In genomic region chr1:33140153-33141149, GRCh38 we compare ENCODE assay signal across 12 cellular contexts.
DNase-seq lines count a peak whose midpoint lies in the region; ATAC-seq and TF ChIP-seq lines count a peak whose summit lies in the region.
"Had no signal": no experiment of that assay in that cellular context is flagged by ENCODE, and none has a peak within 500 bp of the region (broad histone marks: within the 10 kb centered on the region; RNA-seq: fewer than 3 reads in every experiment).

No MANE protein-coding gene starts in this region.

- peak overlapping the region in 1 of 2 donors; percentile 36 for H3K27ac Mint-ChIP-seq in stimulated activated naive CD8-positive, alpha-beta T cell treated with anti-CD3 and anti-CD28 coated beads, Interleukin-15, amount 100 ng/mL, for 72 hours

- no peak overlapping the region for H3K27ac ChIP-seq in RWPE2 (ENCODE audit: poor library complexity, severe bottlenecking)
- H3K27ac ChIP-seq: C4-2B had no signal

- no peaks in the 10 kb centered on the region for H3K27me3 ChIP-seq in RWPE2 (ENCODE audit: insufficient read depth, poor library complexity, severe bottlenecking)

- no peaks in the 10 kb centered on the region for H3K27me3 Mint-ChIP-seq in stimulated activated naive CD8-positive, alpha-beta T cell treated with anti-CD3 and anti-CD28 coated beads, Interleukin-15, amount 100 ng/mL, for 72 hours
- H3K27me3 Mint-ChIP-seq: naive B cell had no signal

- no peak for TF ChIP-seq CTCF in RWPE2 (IDR thresholded peaks at IDR 0.05; ENCODE audit: poor library complexity, severe bottlenecking)
- peak; percentile 27 for TF ChIP-seq CTCF in epithelial cell of esophagus (IDR thresholded peaks at IDR 0.05; ENCODE audit: insufficient read depth, low read depth, low read length, missing control alignments)

- no peak for DNase-seq in stimulated activated naive CD8-positive, alpha-beta T cell treated with anti-CD3 and anti-CD28 coated beads, Interleukin-15, Interleukin-2, amounts not matched to agents 100 U/mL and 50 U/mL, for 24 hours
- no peak for DNase-seq in stimulated activated naive CD8-positive, alpha-beta T cell treated with anti-CD3 and anti-CD28 coated beads, Interleukin-15, amount 100 ng/mL, for 72 hours
- DNase-seq in RWPE2 (ENCODE audit: low spot score) (no peak), epithelial cell of esophagus (ENCODE audit: low read depth) (peak; percentile 52), dedifferentiated amniotic fluid mesenchymal stem cell (ENCODE audit: extremely low spot score) (no peak), NCI-H748 treated with DMSO at 0.1 percent for 48 hours (lab: John Stamatoyannopoulos, UW) (no peak), SW480 (ENCODE audit: low spot score) (no peak)
- DNase-seq: activated CD8-positive, alpha-beta memory T cell treated with anti-CD3 and anti-CD28 coated beads, Interleukin-2, amount 50 U/mL, for 4 hours; naive B cell; NCI-H1436 had no signal

- H3K9me3 Mint-ChIP-seq in stimulated activated naive CD8-positive, alpha-beta T cell treated with anti-CD3 and anti-CD28 coated beads, Interleukin-15, amount 100 ng/mL, for 72 hours: no peaks in the 10 kb centered on the region
- H3K9me3 Mint-ChIP-seq: naive B cell had no signal

- no peak overlapping the region for H3K4me3 ChIP-seq in RWPE2 (ENCODE audit: severe bottlenecking)
- no peak overlapping the region for H3K4me3 ChIP-seq in epithelial cell of esophagus (ENCODE audit: low read length)

- no peaks in the 10 kb centered on the region for H3K9me3 ChIP-seq in RWPE2 (ENCODE audit: severe bottlenecking)

- H3K36me3 ChIP-seq in RWPE2 (ENCODE audit: low read depth): no peaks in the 10 kb centered on the region

- ATAC-seq in stimulated activated naive CD8-positive, alpha-beta T cell treated with anti-CD3 and anti-CD28 coated beads, Interleukin-15, Interleukin-2, amounts not matched to agents 100 U/mL and 50 U/mL, for 24 hours: peak; percentile 55
- ATAC-seq in stimulated activated naive CD8-positive, alpha-beta T cell treated with anti-CD3 and anti-CD28 coated beads, Interleukin-15, amount 100 ng/mL, for 72 hours: no peak
- ATAC-seq in RWPE2 (ENCODE audit: low read depth) (peak; percentile 44), GM18909 (IDR thresholded peaks at IDR 0.05; ENCODE audit: poor library complexity, unreplicated experiment) (no peak)

- peaks cover 11% of the 10 kb centered on the region for H3K4me1 Mint-ChIP-seq in stimulated activated naive CD8-positive, alpha-beta T cell treated with anti-CD3 and anti-CD28 coated beads, Interleukin-15, amount 100 ng/mL, for 72 hours

- no peak overlapping the region for H3K4me3 Mint-ChIP-seq in stimulated activated naive CD8-positive, alpha-beta T cell treated with anti-CD3 and anti-CD28 coated beads, Interleukin-15, amount 100 ng/mL, for 72 hours

- H3K4me1 ChIP-seq in RWPE2 (ENCODE audit: insufficient read depth, poor library complexity, severe bottlenecking): no peaks in the 10 kb centered on the region

Comparison
In these comparisons a context has a peak if more than half of its experiments do, and no peak if none do; other contexts are left out.
1. ATAC-seq: peak in stimulated activated naive CD8-positive, alpha-beta T cell treated with anti-CD3 and anti-CD28 coated beads, Interleukin-15, Interleukin-2, amounts not matched to agents 100 U/mL and 50 U/mL, for 24 hours (single experiment) and RWPE2 (single experiment); none in stimulated activated naive CD8-positive, alpha-beta T cell treated with anti-CD3 and anti-CD28 coated beads, Interleukin-15, amount 100 ng/mL, for 72 hours (single experiment) and GM18909 (single experiment).